25 cellular contexts compared by ENCODE assay signal in the genomic region with DNA sequence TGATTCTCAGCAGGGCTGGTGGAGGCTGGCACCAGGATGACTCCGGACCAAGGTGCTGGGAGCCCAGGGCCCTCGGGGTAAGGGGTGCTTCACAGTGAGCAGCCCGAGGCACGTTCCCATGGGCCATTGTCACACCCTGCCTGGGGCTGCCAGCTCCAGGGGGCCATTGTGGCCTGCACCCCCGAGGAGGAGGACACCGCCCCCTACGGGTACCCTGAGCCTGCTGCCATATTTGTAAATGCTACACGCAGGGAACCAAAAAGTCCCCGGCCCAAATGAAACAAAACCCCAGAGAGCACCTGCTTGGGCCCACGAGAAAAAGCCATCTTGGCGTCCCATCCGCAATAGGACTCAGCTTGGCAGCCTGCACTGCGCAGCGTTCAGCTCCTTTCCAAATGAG.
DNase-seq lines count a peak whose midpoint lies in the region; FAIRE-seq and TF ChIP-seq lines count a peak whose summit lies in the region.
"Had no signal": no experiment of that assay in that cellular context is flagged by ENCODE, and none has a peak within 500 bp of the region (broad histone marks: within the 10 kb centered on the region; RNA-seq: fewer than 3 reads in every experiment).

No MANE protein-coding gene starts in this region.

- in situ Hi-C loops in brain microvascular endothelial cell (cut with HindIII; ENCODE audit: low pct_ligation_motif_present, low sequenced_read_pairs): loop anchor here (25.0 kb wide), 1 partner anchor 103 kb away; the partner anchor contains the start of gene RBBP8NL

- no peak overlapping the region for H3K4me2 ChIP-seq in OCI-LY3 (ENCODE audit: low read length)

- TF ChIP-seq CTCF in OCI-LY3 (IDR thresholded peaks at IDR 0.05; ENCODE audit: low read depth, low read length) (peak; percentile 23), type B pancreatic cell (conservative IDR thresholded peaks at IDR 0.05) (peak; percentile 24), brain microvascular endothelial cell (IDR thresholded peaks at IDR 0.05; ENCODE audit: low read depth, low read length, missing control alignments) (no peak)

- H3K27ac ChIP-seq in OCI-LY3 (ENCODE audit: low read length) (no peak overlapping the region), muscle layer of colon (ENCODE audit: low read depth, low read length) (peak overlapping the region; percentile 83), brain microvascular endothelial cell (no peak overlapping the region)
- H3K27ac ChIP-seq: coronary artery, tibial nerve had no signal

- H3K9me3 ChIP-seq in OCI-LY3 (ENCODE audit: insufficient read depth, low read length) (no peaks in the 10 kb centered on the region), muscle layer of colon (ENCODE audit: low read length) (no peaks in the 10 kb centered on the region)
- H3K9me3 ChIP-seq: left ventricle myocardium inferior, tibial nerve had no signal

- peaks cover 3% of the 10 kb centered on the region for H3K27me3 Mint-ChIP-seq in type B pancreatic cell
- H3K27me3 Mint-ChIP-seq: activated CD4-positive, alpha-beta T cell treated with anti-CD3 and anti-CD28 coated beads, Interleukin-2, amount 10 ng/mL, durations not matched to agents 24 days and 14 days; activated naive CD8-positive, alpha-beta T cell treated with anti-CD3 and anti-CD28 coated beads, Interleukin-2, amount 10 ng/mL, durations not matched to agents 7 days and 5 days; progenitor cell of endocrine pancreas had no signal

- no peak overlapping the region for H3K27ac Mint-ChIP-seq in type B pancreatic cell
- H3K27ac Mint-ChIP-seq: activated CD4-positive, alpha-beta T cell treated with anti-CD3 and anti-CD28 coated beads, Interleukin-2, amount 10 ng/mL, durations not matched to agents 24 days and 14 days; activated naive CD8-positive, alpha-beta T cell treated with anti-CD3 and anti-CD28 coated beads, Interleukin-2, amount 10 ng/mL, durations not matched to agents 7 days and 5 days; progenitor cell of endocrine pancreas; stimulated activated effector memory CD8-positive, alpha-beta T cell treated with anti-CD3 and anti-CD28 coated beads, Interleukin-12 subunit alpha, Interleukin-12 subunit beta, amount 100 ng/mL, for 72 hours; T-helper 2 cell treated with Interferon-gamma antibody and Interleukin-4, amounts not matched to agents 5 μg/mL and 100 μg/mL, for 36 hours had no signal

- FAIRE-seq in GM19239 (lab: Jason Lieb, UNC): no peak
- FAIRE-seq: astrocyte had no signal

- DNase-seq in H7 (peak; percentile 82), type B pancreatic cell (ENCODE audit: extremely low spot score, unreplicated experiment) (no peak), brain microvascular endothelial cell (no peak), GM19239 (ENCODE audit: insufficient read length, low spot score) (no peak)
- no peak for DNase-seq in activated CD4-positive, CD25-positive, alpha-beta regulatory T cell (lab: John Stamatoyannopoulos, UW)
- DNase-seq: activated CD4-positive, alpha-beta T cell treated with anti-CD3 and anti-CD28 coated beads, Interleukin-2, amount 10 ng/mL, durations not matched to agents 24 days and 14 days; activated gamma-delta T cell treated with Interleukin-2 at 50 U/mL for 16 hours; activated naive CD8-positive, alpha-beta T cell treated with anti-CD3 and anti-CD28 coated beads, Interleukin-2, amount 10 ng/mL, durations not matched to agents 7 days and 5 days; activated T-cell treated with anti-CD3 and anti-CD28 coated beads, Interleukin-2, amount 50 U/mL, for 4 hours; C1 segment of cervical spinal cord; effector memory CD4-positive, alpha-beta T cell; GF-D8; Kasumi-1; left ventricle myocardium inferior; mesendoderm; MV-4-11; NCI-H774 had no signal

- H3K4me3 ChIP-seq in H7 (ENCODE audit: insufficient read depth, low read depth, low read length) (no peak overlapping the region), OCI-LY3 (ENCODE audit: low read length) (no peak overlapping the region), muscle layer of colon (ENCODE audit: low read depth in 1 of 2, low read length in 2 of 2) (no peak overlapping the region), brain microvascular endothelial cell (ENCODE audit: low read depth, low read length) (no peak overlapping the region)
- H3K4me3 ChIP-seq: coronary artery, left ventricle myocardium inferior, tibial nerve had no signal

- no peak overlapping the region for H3K4me3 Mint-ChIP-seq in type B pancreatic cell
- H3K4me3 Mint-ChIP-seq: activated CD4-positive, alpha-beta T cell treated with anti-CD3 and anti-CD28 coated beads, Interleukin-2, amount 10 ng/mL, durations not matched to agents 24 days and 14 days; activated naive CD8-positive, alpha-beta T cell treated with anti-CD3 and anti-CD28 coated beads, Interleukin-2, amount 10 ng/mL, durations not matched to agents 7 days and 5 days; activated T-cell treated with anti-CD3 and anti-CD28 coated beads, Interleukin-2, amount 50 U/mL, for 4 hours; stimulated activated effector memory CD8-positive, alpha-beta T cell treated with anti-CD3 and anti-CD28 coated beads, Interleukin-12 subunit alpha, Interleukin-12 subunit beta, amount 100 ng/mL, for 72 hours; T-helper 2 cell treated with Interferon-gamma antibody and Interleukin-4, amounts not matched to agents 5 μg/mL and 100 μg/mL, for 36 hours had no signal

- no peaks in the 10 kb centered on the region for H3K79me2 ChIP-seq in OCI-LY3 (ENCODE audit: low read length)

- peaks cover 4% of the 10 kb centered on the region for H3K4me1 Mint-ChIP-seq in type B pancreatic cell (ENCODE audit: unreplicated experiment)
- H3K4me1 Mint-ChIP-seq: activated CD4-positive, alpha-beta T cell treated with anti-CD3 and anti-CD28 coated beads, Interleukin-2, amount 10 ng/mL, durations not matched to agents 24 days and 14 days; activated naive CD8-positive, alpha-beta T cell treated with anti-CD3 and anti-CD28 coated beads, Interleukin-2, amount 10 ng/mL, durations not matched to agents 7 days and 5 days; stimulated activated effector memory CD8-positive, alpha-beta T cell treated with anti-CD3 and anti-CD28 coated beads, Interleukin-12 subunit alpha, Interleukin-12 subunit beta, amount 100 ng/mL, for 72 hours had no signal

- H3K27me3 ChIP-seq in H7 (ENCODE audit: control insufficient read depth, insufficient read depth, low read length) (no peaks in the 10 kb centered on the region), OCI-LY3 (ENCODE audit: low read depth, low read length) (peaks cover 6% of the 10 kb centered on the region), muscle layer of colon (ENCODE audit: control insufficient read depth in 1 of 2, insufficient read depth in 2 of 2, low read length in 2 of 2) (no peaks in the 10 kb centered on the region), brain microvascular endothelial cell (replicated peaks) (no peaks in the 10 kb centered on the region)

- H3K9ac ChIP-seq in OCI-LY3 (ENCODE audit: low read length) (no peak overlapping the region), muscle layer of colon (ENCODE audit: low read length) (peak overlapping the region; percentile 53)

- H3K9me3 Mint-ChIP-seq in type B pancreatic cell: no peaks in the 10 kb centered on the region
- H3K9me3 Mint-ChIP-seq: activated CD4-positive, alpha-beta T cell treated with anti-CD3 and anti-CD28 coated beads, Interleukin-2, amount 10 ng/mL, durations not matched to agents 24 days and 14 days; activated naive CD8-positive, alpha-beta T cell treated with anti-CD3 and anti-CD28 coated beads, Interleukin-2, amount 10 ng/mL, durations not matched to agents 7 days and 5 days; activated T-cell treated with anti-CD3 and anti-CD28 coated beads, Interleukin-2, amount 50 U/mL, for 4 hours; stimulated activated effector memory CD8-positive, alpha-beta T cell treated with anti-CD3 and anti-CD28 coated beads, Interleukin-12 subunit alpha, Interleukin-12 subunit beta, amount 100 ng/mL, for 72 hours; T-helper 2 cell treated with Interferon-gamma antibody and Interleukin-4, amounts not matched to agents 5 μg/mL and 100 μg/mL, for 36 hours had no signal

- no peaks in the 10 kb centered on the region for H3K36me3 Mint-ChIP-seq in type B pancreatic cell
- H3K36me3 Mint-ChIP-seq: activated naive CD8-positive, alpha-beta T cell treated with anti-CD3 and anti-CD28 coated beads, Interleukin-2, amount 10 ng/mL, durations not matched to agents 7 days and 5 days; stimulated activated effector memory CD8-positive, alpha-beta T cell treated with anti-CD3 and anti-CD28 coated beads, Interleukin-12 subunit alpha, Interleukin-12 subunit beta, amount 100 ng/mL, for 72 hours had no signal

- H2AFZ ChIP-seq in OCI-LY3 (ENCODE audit: low read depth, low read length): no peak overlapping the region

- no peaks in the 10 kb centered on the region for H3K4me1 ChIP-seq in OCI-LY3 (ENCODE audit: low read length)
- peaks cover 57% of the 10 kb centered on the region for H3K4me1 ChIP-seq in muscle layer of colon (ENCODE audit: insufficient read depth, low read length)
- H3K4me1 ChIP-seq: tibial nerve had no signal

- no peaks in the 10 kb centered on the region for H4K20me1 ChIP-seq in OCI-LY3 (ENCODE audit: insufficient read depth, low read length)

- H3K36me3 ChIP-seq in H7 (replicated peaks; ENCODE audit: control insufficient read depth, insufficient read depth, low read length) (no peaks in the 10 kb centered on the region), OCI-LY3 (replicated peaks; ENCODE audit: low read depth, low read length) (no peaks in the 10 kb centered on the region), muscle layer of colon (ENCODE audit: insufficient read depth, low read length) (peaks cover under 1% of the 10 kb centered on the region), brain microvascular endothelial cell (replicated peaks) (no peaks in the 10 kb centered on the region)
- H3K36me3 ChIP-seq: tibial nerve had no signal
